16 cellular contexts compared by ENCODE assay signal in the genomic region with DNA sequence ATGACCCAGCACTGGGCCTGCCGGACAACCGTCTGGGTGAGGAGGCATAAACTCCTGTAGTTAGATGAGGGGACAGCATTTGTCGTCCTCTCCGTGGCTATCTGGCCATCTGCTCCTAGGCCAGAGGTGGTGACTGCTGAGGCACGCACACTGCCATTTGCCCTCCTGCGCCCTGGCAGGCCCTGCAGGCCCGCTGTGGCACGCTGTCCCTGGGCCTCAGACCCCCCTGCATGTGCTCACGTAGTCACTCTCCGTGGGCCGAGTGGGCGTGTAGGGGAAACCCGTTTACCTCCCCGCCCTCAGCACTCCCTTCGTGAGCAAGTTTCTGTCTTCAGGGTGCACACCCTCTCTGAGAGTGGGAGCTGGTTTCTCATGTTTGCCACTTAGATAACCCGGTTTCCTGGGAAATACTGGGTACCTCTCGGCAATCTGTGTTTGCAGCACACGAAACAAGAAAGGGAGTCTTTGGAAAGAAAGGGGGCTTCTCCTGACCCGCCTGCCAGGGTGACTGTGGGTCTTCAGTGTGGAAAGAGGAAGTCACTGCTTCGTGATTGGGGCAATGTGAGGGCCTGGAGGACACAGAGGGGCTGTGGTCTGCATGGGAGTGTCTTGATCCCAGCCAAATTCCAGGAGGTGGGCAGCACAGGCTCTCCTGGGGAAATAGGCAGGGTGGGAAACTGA. TPM values are rescaled to one million over a fixed set of nuclear protein-coding genes. Genes with fewer than 3 reads are reported as not detected.
DNase-seq lines count a peak whose midpoint lies in the region; ATAC-seq and TF ChIP-seq lines count a peak whose summit lies in the region.
"Had no signal": no experiment of that assay in that cellular context is flagged by ENCODE, and none has a peak within 500 bp of the region (broad histone marks: within the 10 kb centered on the region; RNA-seq: fewer than 3 reads in every experiment).

No MANE protein-coding gene starts in this region.

- H3K9me3 ChIP-seq in psoas muscle: no peaks in the 10 kb centered on the region
- H3K9me3 ChIP-seq: A549, HAP-1, heart left ventricle had no signal

- H3K4me1 Mint-ChIP-seq in activated CD4-positive, alpha-beta memory T cell treated with anti-CD3 and anti-CD28 coated beads for 36 hours (ENCODE audit: low read depth): no peaks in the 10 kb centered on the region
- H3K4me1 Mint-ChIP-seq in activated CD4-positive, alpha-beta memory T cell treated with anti-CD3 and anti-CD28 coated beads, Interleukin-2, amount 10 ng/mL, durations not matched to agents 7 days and 5 days: no peaks in the 10 kb centered on the region
- H3K4me1 Mint-ChIP-seq in glutamatergic neuron (ENCODE audit: low read depth, unreplicated experiment): peaks cover 50% of the 10 kb centered on the region
- H3K4me1 Mint-ChIP-seq in stimulated activated memory B cell treated with anti-CD40 and anti-IgM and Interleukin-4, amounts not matched to agents 10 μg/mL and 1 μg/mL and 100 μg/mL, for 72 hours: peaks cover 9% of the 10 kb centered on the region

- H3K27me3 Mint-ChIP-seq in activated CD4-positive, alpha-beta memory T cell treated with anti-CD3 and anti-CD28 coated beads for 36 hours: no peaks in the 10 kb centered on the region
- H3K27me3 Mint-ChIP-seq in activated CD4-positive, alpha-beta memory T cell treated with anti-CD3 and anti-CD28 coated beads, Interleukin-2, amount 10 ng/mL, durations not matched to agents 7 days and 5 days: no peaks in the 10 kb centered on the region
- peaks cover 16% of the 10 kb centered on the region for H3K27me3 Mint-ChIP-seq in glutamatergic neuron (ENCODE audit: unreplicated experiment)
- H3K27me3 Mint-ChIP-seq in stimulated activated memory B cell treated with anti-CD40 and anti-IgM and Interleukin-4, amounts not matched to agents 10 μg/mL and 1 μg/mL and 100 μg/mL, for 72 hours: no peaks in the 10 kb centered on the region
- H3K27me3 Mint-ChIP-seq: activated naive CD8-positive, alpha-beta T cell; central memory CD8-positive, alpha-beta T cell had no signal

- no peak overlapping the region for H3K4me3 ChIP-seq in psoas muscle
- H3K4me3 ChIP-seq: A549, HAP-1, heart left ventricle had no signal

- no peaks in the 10 kb centered on the region for H3K9me3 Mint-ChIP-seq in activated CD4-positive, alpha-beta memory T cell treated with anti-CD3 and anti-CD28 coated beads for 36 hours
- no peaks in the 10 kb centered on the region for H3K9me3 Mint-ChIP-seq in activated CD4-positive, alpha-beta memory T cell treated with anti-CD3 and anti-CD28 coated beads, Interleukin-2, amount 10 ng/mL, durations not matched to agents 7 days and 5 days
- H3K9me3 Mint-ChIP-seq in glutamatergic neuron (ENCODE audit: unreplicated experiment): peaks cover 9% of the 10 kb centered on the region
- no peaks in the 10 kb centered on the region for H3K9me3 Mint-ChIP-seq in stimulated activated memory B cell treated with anti-CD40 and anti-IgM and Interleukin-4, amounts not matched to agents 10 μg/mL and 1 μg/mL and 100 μg/mL, for 72 hours
- H3K9me3 Mint-ChIP-seq: central memory CD8-positive, alpha-beta T cell had no signal

- intact Hi-C loops in activated CD4-positive, alpha-beta memory T cell treated with anti-CD3 and anti-CD28 coated beads for 36 hours (cut with micrococcal nuclease): no loop called here
- intact Hi-C loops in psoas muscle (cut with DNase I): no loop called here

- 75 to 84% (median 81%) methylated on average over 20 of the region's 20 CpGs for WGBS in psoas muscle, 3 donors

- POLR2A ChIA-PET in activated CD4-positive, alpha-beta memory T cell treated with anti-CD3 and anti-CD28 coated beads for 36 hours (lab: Charles Lee): no interaction called here
- POLR2A ChIA-PET in activated CD4-positive, alpha-beta memory T cell treated with anti-CD3 and anti-CD28 coated beads, Interleukin-2, amount 10 ng/mL, durations not matched to agents 7 days and 5 days (lab: Charles Lee): no interaction called here

- TF ChIP-seq CTCF in glutamatergic neuron (IDR thresholded peaks at IDR 0.05; ENCODE audit: partially characterized antibody, unreplicated experiment) (no peak), psoas muscle (IDR thresholded peaks at IDR 0.05) (no peak)

- peak; percentile 17 for DNase-seq in activated CD4-positive, alpha-beta memory T cell treated with anti-CD3 and anti-CD28 coated beads for 36 hours
- DNase-seq in activated CD4-positive, alpha-beta memory T cell treated with anti-CD3 and anti-CD28 coated beads, Interleukin-2, amount 10 ng/mL, durations not matched to agents 7 days and 5 days: no peak
- peak; percentile 31 for DNase-seq in OCI-M1 (lab: John Stamatoyannopoulos, UW)
- DNase-seq in glutamatergic neuron: no peak
- DNase-seq in psoas muscle: no peak
- DNase-seq in germinal center (ENCODE audit: low spot score): no peak
- DNase-seq in D341Med (ENCODE audit: low spot score): no peak
- DNase-seq: NCI-H2081 treated with DMSO at 0.1 percent for 48 hours, NCI-H774 had no signal

- H3K27ac ChIP-seq in psoas muscle: no peak overlapping the region
- H3K27ac ChIP-seq: A549, heart left ventricle, RWPE1 had no signal

- no peaks in the 10 kb centered on the region for H3K4me1 ChIP-seq in psoas muscle
- H3K4me1 ChIP-seq: A549, HAP-1 had no signal

- CTCF ChIA-PET in activated CD4-positive, alpha-beta memory T cell treated with anti-CD3 and anti-CD28 coated beads for 36 hours (lab: Charles Lee): no interaction called here
- CTCF ChIA-PET in activated CD4-positive, alpha-beta memory T cell treated with anti-CD3 and anti-CD28 coated beads, Interleukin-2, amount 10 ng/mL, durations not matched to agents 7 days and 5 days (lab: Charles Lee): no interaction called here

- ATAC-seq in stimulated activated memory B cell treated with anti-CD40 and anti-IgM and Interleukin-4, amounts not matched to agents 10 μg/mL and 1 μg/mL and 100 μg/mL, for 72 hours: peak; percentile 57
- no peak for ATAC-seq in psoas muscle
- ATAC-seq: A549, heart left ventricle had no signal

- H3K27me3 ChIP-seq in psoas muscle (ENCODE audit: insufficient read depth in 3 of 3, low read length in 2 of 3): peaks cover 0 to 3% (median 0%) of the 10 kb centered on the region in 3 donors
- H3K27me3 ChIP-seq: heart left ventricle had no signal

- H3K4me3 Mint-ChIP-seq in activated CD4-positive, alpha-beta memory T cell treated with anti-CD3 and anti-CD28 coated beads for 36 hours: no peak overlapping the region
- H3K4me3 Mint-ChIP-seq in activated CD4-positive, alpha-beta memory T cell treated with anti-CD3 and anti-CD28 coated beads, Interleukin-2, amount 10 ng/mL, durations not matched to agents 7 days and 5 days: no peak overlapping the region
- no peak overlapping the region for H3K4me3 Mint-ChIP-seq in glutamatergic neuron (ENCODE audit: unreplicated experiment)
- no peak overlapping the region for H3K4me3 Mint-ChIP-seq in stimulated activated memory B cell treated with anti-CD40 and anti-IgM and Interleukin-4, amounts not matched to agents 10 μg/mL and 1 μg/mL and 100 μg/mL, for 72 hours
- H3K4me3 Mint-ChIP-seq: activated naive CD8-positive, alpha-beta T cell; central memory CD8-positive, alpha-beta T cell had no signal

- H3K27ac Mint-ChIP-seq in activated CD4-positive, alpha-beta memory T cell treated with anti-CD3 and anti-CD28 coated beads for 36 hours: no peak overlapping the region
- H3K27ac Mint-ChIP-seq in activated CD4-positive, alpha-beta memory T cell treated with anti-CD3 and anti-CD28 coated beads, Interleukin-2, amount 10 ng/mL, durations not matched to agents 7 days and 5 days: no peak overlapping the region
- H3K27ac Mint-ChIP-seq in glutamatergic neuron (ENCODE audit: unreplicated experiment): peak overlapping the region; percentile 43
- H3K27ac Mint-ChIP-seq in stimulated activated memory B cell treated with anti-CD40 and anti-IgM and Interleukin-4, amounts not matched to agents 10 μg/mL and 1 μg/mL and 100 μg/mL, for 72 hours: no peak overlapping the region
- H3K27ac Mint-ChIP-seq: activated naive CD8-positive, alpha-beta T cell had no signal

- no peaks in the 10 kb centered on the region for H3K36me3 Mint-ChIP-seq in activated CD4-positive, alpha-beta memory T cell treated with anti-CD3 and anti-CD28 coated beads for 36 hours
- H3K36me3 Mint-ChIP-seq in activated CD4-positive, alpha-beta memory T cell treated with anti-CD3 and anti-CD28 coated beads, Interleukin-2, amount 10 ng/mL, durations not matched to agents 7 days and 5 days (ENCODE audit: low read depth): no peaks in the 10 kb centered on the region
- H3K36me3 Mint-ChIP-seq in glutamatergic neuron (ENCODE audit: unreplicated experiment): no peaks in the 10 kb centered on the region
- no peaks in the 10 kb centered on the region for H3K36me3 Mint-ChIP-seq in stimulated activated memory B cell treated with anti-CD40 and anti-IgM and Interleukin-4, amounts not matched to agents 10 μg/mL and 1 μg/mL and 100 μg/mL, for 72 hours
- H3K36me3 Mint-ChIP-seq: activated naive CD8-positive, alpha-beta T cell had no signal

- H3K36me3 ChIP-seq in psoas muscle (ENCODE audit: insufficient read depth in 1 of 2, low read depth in 1 of 2): no peaks in the 10 kb centered on the region
- H3K36me3 ChIP-seq: HAP-1, heart left ventricle had no signal

RNA-seq across cellular contexts. Expression of a gene that starts 10.8 kb away (rescaled TPM):
- not detected for total RNA-seq in activated CD4-positive, alpha-beta memory T cell treated with anti-CD3 and anti-CD28 coated beads for 36 hours
- total RNA-seq in activated CD4-positive, alpha-beta memory T cell treated with anti-CD3 and anti-CD28 coated beads, Interleukin-2, amount 10 ng/mL, durations not matched to agents 7 days and 5 days: not detected
- total RNA-seq in glutamatergic neuron (ENCODE audit: unreplicated experiment): 29.8 TPM
- total RNA-seq in psoas muscle: under 1 TPM in 2 of 4 donors, not detected in 2; 0.05 to 0.06 TPM
- under 1 TPM in 2 of 3 donors, not detected in 1; 0.03 to 0.18 TPM for polyA plus RNA-seq in psoas muscle

Comparison
In these comparisons a context has a peak if more than half of its experiments do, and no peak if none do; other contexts are left out.
1. DNase-seq: peak in activated CD4-positive, alpha-beta memory T cell treated with anti-CD3 and anti-CD28 coated beads for 36 hours (single experiment) and OCI-M1 (single experiment); none in activated CD4-positive, alpha-beta memory T cell treated with anti-CD3 and anti-CD28 coated beads, Interleukin-2, amount 10 ng/mL, durations not matched to agents 7 days and 5 days (single experiment), glutamatergic neuron (single experiment), psoas muscle (0 of 2), germinal center (single experiment) and D341Med (single experiment).
2. RNA of a gene that starts 10.8 kb away (total RNA-seq): 29.8 TPM in glutamatergic neuron (single experiment); 0.05 to 0.06 TPM in psoas muscle, not detected in activated CD4-positive, alpha-beta memory T cell treated with anti-CD3 and anti-CD28 coated beads, Interleukin-2, amount 10 ng/mL, durations not matched to agents 7 days and 5 days and not detected in activated CD4-positive, alpha-beta memory T cell treated with anti-CD3 and anti-CD28 coated beads for 36 hours; every median in the first group is over 10 times any median in the second.